In the genomic region with DNA sequence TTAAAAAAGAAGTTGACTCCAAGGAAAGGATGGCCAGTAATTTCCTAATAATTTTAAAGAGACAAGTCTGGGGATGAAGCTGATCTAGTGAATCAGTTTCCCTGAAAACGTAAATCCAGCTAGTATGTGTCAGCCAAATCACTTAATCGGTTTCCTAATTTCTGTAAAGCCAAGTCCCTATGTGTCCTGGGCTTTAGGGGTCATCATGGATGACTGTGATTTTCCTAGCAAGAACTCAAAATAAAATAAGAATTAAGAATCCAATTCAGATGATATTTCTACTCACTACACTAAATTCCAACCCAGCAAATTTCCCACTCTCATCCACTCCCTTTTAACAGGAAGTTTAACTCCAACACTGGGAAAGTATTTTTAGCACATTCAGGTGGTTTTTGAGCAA, we compare ENCODE assay signal across 9 cellular contexts. TPM values are rescaled to one million over a fixed set of nuclear protein-coding genes. Genes with fewer than 3 reads are reported as not detected.
DNase-seq lines count a peak whose midpoint lies in the region; ATAC-seq and TF ChIP-seq lines count a peak whose summit lies in the region.
"Had no signal": no experiment of that assay in that cellular context is flagged by ENCODE, and none has a peak within 500 bp of the region (broad histone marks: within the 10 kb centered on the region; RNA-seq: fewer than 3 reads in every experiment).

No MANE protein-coding gene starts in this region.

- no peak for TF ChIP-seq EP300 in upper lobe of left lung (IDR thresholded peaks at IDR 0.05)

- DNase-seq in activated naive CD4-positive, alpha-beta T cell treated with anti-CD3 and anti-CD28 coated beads, Interleukin-2, amount 10 ng/mL, durations not matched to agents 7 days and 5 days, result no peak
- DNase-seq in activated naive CD4-positive, alpha-beta T cell treated with anti-CD3 and anti-CD28 coated beads, Interleukin-2, amount 50 U/mL, for 16 hours, result no peak
- no peak for DNase-seq in central memory CD8-positive, alpha-beta T cell (ENCODE audit: low spot score in 2 of 2)
- DNase-seq in mesothelial cell of epicardium (ENCODE audit: low spot score in 2 of 2, unreplicated experiment in 2 of 2) (no peak), upper lobe of left lung (no peak), NCI-H1092 (lab: John Stamatoyannopoulos, UW) (no peak)
- DNase-seq in activated effector memory CD4-positive, alpha-beta T cell treated with anti-CD3 and anti-CD28 coated beads, Interleukin-2, amount 50 U/mL, for 16 hours, result no peak

- H3K27me3 Mint-ChIP-seq in activated naive CD4-positive, alpha-beta T cell treated with anti-CD3 and anti-CD28 coated beads, Interleukin-2, amount 10 ng/mL, durations not matched to agents 7 days and 5 days, result no peaks in the 10 kb centered on the region
- H3K27me3 Mint-ChIP-seq in central memory CD8-positive, alpha-beta T cell, result no peaks in the 10 kb centered on the region
- no peaks in the 10 kb centered on the region for H3K27me3 Mint-ChIP-seq in mesothelial cell of epicardium (ENCODE audit: low read depth)

- H3K9me3 ChIP-seq in upper lobe of left lung, result no peaks in the 10 kb centered on the region
- H3K9me3 ChIP-seq: SJSA1 had no signal

- H3K4me3 Mint-ChIP-seq in activated naive CD4-positive, alpha-beta T cell treated with anti-CD3 and anti-CD28 coated beads, Interleukin-2, amount 10 ng/mL, durations not matched to agents 7 days and 5 days, result peak overlapping the region; percentile 90
- peak overlapping the region; percentile 99 for H3K4me3 Mint-ChIP-seq in central memory CD8-positive, alpha-beta T cell
- no peak overlapping the region for H3K4me3 Mint-ChIP-seq in mesothelial cell of epicardium

- no peaks in the 10 kb centered on the region for H3K36me3 ChIP-seq in upper lobe of left lung
- H3K36me3 ChIP-seq: SJSA1 had no signal

- H3K4me1 ChIP-seq in upper lobe of left lung, result peaks cover 36 to 76% (median 52%) of the 10 kb centered on the region in 4 donors

- H3K4me3 ChIP-seq in upper lobe of left lung, result peak overlapping the region in 2 of 4 donors; percentile 38 to 51
- H3K4me3 ChIP-seq: SJSA1 had no signal

- peak overlapping the region; percentile 99 for H3K27ac Mint-ChIP-seq in activated naive CD4-positive, alpha-beta T cell treated with anti-CD3 and anti-CD28 coated beads, Interleukin-2, amount 10 ng/mL, durations not matched to agents 7 days and 5 days
- peak overlapping the region; percentile 96 for H3K27ac Mint-ChIP-seq in central memory CD8-positive, alpha-beta T cell (ENCODE audit: low read depth)
- peak overlapping the region; percentile 73 for H3K27ac Mint-ChIP-seq in mesothelial cell of epicardium

- ATAC-seq in central memory CD8-positive, alpha-beta T cell (replicated peaks; ENCODE audit: extremely low read depth, poor library complexity, severe bottlenecking), result no peak
- peak in 1 of 2 donors; percentile 30 for ATAC-seq in upper lobe of left lung (ENCODE audit: low FRiP score in 2 of 2)
- ATAC-seq in GM21390 (IDR thresholded peaks at IDR 0.05; ENCODE audit: unreplicated experiment), result no peak

- peak overlapping the region; percentile 76 to 91 (median 86) for H3K27ac ChIP-seq in upper lobe of left lung
- H3K27ac ChIP-seq: SJSA1 had no signal

- H3K36me3 Mint-ChIP-seq in activated naive CD4-positive, alpha-beta T cell treated with anti-CD3 and anti-CD28 coated beads, Interleukin-2, amount 10 ng/mL, durations not matched to agents 7 days and 5 days, result peaks cover 41% of the 10 kb centered on the region
- H3K36me3 Mint-ChIP-seq in central memory CD8-positive, alpha-beta T cell (ENCODE audit: insufficient read depth), result peaks cover 21% of the 10 kb centered on the region
- no peaks in the 10 kb centered on the region for H3K36me3 Mint-ChIP-seq in mesothelial cell of epicardium

- H3K27me3 ChIP-seq in upper lobe of left lung, result no peaks in the 10 kb centered on the region
- H3K27me3 ChIP-seq: SJSA1 had no signal

- peaks cover 59% of the 10 kb centered on the region for H3K4me1 Mint-ChIP-seq in activated naive CD4-positive, alpha-beta T cell treated with anti-CD3 and anti-CD28 coated beads, Interleukin-2, amount 10 ng/mL, durations not matched to agents 7 days and 5 days
- peaks cover 71% of the 10 kb centered on the region for H3K4me1 Mint-ChIP-seq in central memory CD8-positive, alpha-beta T cell
- H3K4me1 Mint-ChIP-seq in mesothelial cell of epicardium, result peaks cover 52% of the 10 kb centered on the region

- CTCF ChIA-PET in activated naive CD4-positive, alpha-beta T cell treated with anti-CD3 and anti-CD28 coated beads, Interleukin-2, amount 10 ng/mL, durations not matched to agents 7 days and 5 days (lab: Charles Lee), result no interaction called here

- H3K9me3 Mint-ChIP-seq in activated naive CD4-positive, alpha-beta T cell treated with anti-CD3 and anti-CD28 coated beads, Interleukin-2, amount 10 ng/mL, durations not matched to agents 7 days and 5 days, result no peaks in the 10 kb centered on the region
- H3K9me3 Mint-ChIP-seq in central memory CD8-positive, alpha-beta T cell, result no peaks in the 10 kb centered on the region
- H3K9me3 Mint-ChIP-seq in mesothelial cell of epicardium, result no peaks in the 10 kb centered on the region

- no peak for TF ChIP-seq POLR2A in upper lobe of left lung (IDR thresholded peaks at IDR 0.05)

- 17 to 24% methylated on average over 2 of the region's 2 CpGs for WGBS in upper lobe of left lung, 2 donors

- TF ChIP-seq CTCF in mesothelial cell of epicardium (IDR thresholded peaks at IDR 0.05; ENCODE audit: unreplicated experiment) (no peak), upper lobe of left lung (IDR thresholded peaks at IDR 0.05) (no peak)

RNA-seq across cellular contexts. Expression of a gene that starts 35.8 kb away (rescaled TPM):
- total RNA-seq in mesothelial cell of epicardium (76.9 to 78.0 TPM (median 77.4 TPM) in 3 replicates), upper lobe of left lung (100 to 1,000 TPM in 1 of 6 donors, 10 to 100 TPM in 5; 52.6 to 134 (median 78.6) TPM)
